ENCODE assay signal across 17 cellular contexts in the genomic region with DNA sequence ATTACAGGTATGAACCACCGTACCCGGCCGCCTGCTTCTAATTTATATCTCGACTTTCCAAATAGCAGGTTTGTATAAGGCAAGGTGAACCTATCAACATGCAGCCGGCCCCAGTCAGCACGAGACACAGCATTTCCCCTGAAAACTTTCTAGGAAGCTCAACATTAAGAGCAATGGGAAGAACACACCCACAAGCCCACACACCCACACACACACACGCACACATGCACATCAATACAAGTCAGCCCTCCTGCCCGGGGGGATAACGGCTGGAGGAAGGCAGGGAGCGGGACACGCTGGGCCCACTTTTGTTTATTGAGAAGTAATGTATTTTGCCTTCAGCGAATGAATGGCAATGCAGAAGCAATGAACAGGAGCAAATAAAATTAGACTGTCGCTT.
"Had no signal": no experiment of that assay in that cellular context is flagged by ENCODE, and none has a peak within 500 bp of the region (broad histone marks: within the 10 kb centered on the region; RNA-seq: fewer than 3 reads in every experiment).

No MANE protein-coding gene starts in this region.

- DNase-seq: activated CD4-positive, alpha-beta T cell treated with anti-CD3 and anti-CD28 coated beads for 1 hour; activated naive CD4-positive, alpha-beta T cell treated with anti-CD3 and anti-CD28 coated beads, Interleukin-2, amount 50 U/mL, for 16 hours; activated naive CD8-positive, alpha-beta T cell treated with anti-CD3 and anti-CD28 coated beads, Interleukin-2, amount 50 U/mL, for 24 hours; activated T-cell treated with anti-CD3 and anti-CD28 coated beads, Interleukin-2, amount 50 U/mL, for 48 hours; cortex of kidney; endodermal cell; heart left ventricle; left cardiac atrium; nucleus accumbens; stimulated activated CD4-positive, alpha-beta T cell treated with anti-CD3 and anti-CD28 coated beads, Interleukin-4, amount 100 ng/mL, for 24 hours; stimulated activated naive CD4-positive, alpha-beta T cell treated with Interleukin-2 at 50 U/mL for 16 hours; T-cell; thyroid gland had no signal

- H3K27me3 ChIP-seq: heart left ventricle, thyroid gland had no signal

- H3K4me1 ChIP-seq: heart left ventricle, thyroid gland had no signal

- ATAC-seq: activated naive CD8-positive, alpha-beta T cell treated with anti-CD3 and anti-CD28 coated beads, Interleukin-2, amount 50 U/mL, for 24 hours; left cardiac atrium; T-cell had no signal

- H3K9me3 Mint-ChIP-seq: activated naive CD8-positive, alpha-beta T cell treated with anti-CD3 and anti-CD28 coated beads, Interleukin-2, amount 50 U/mL, for 24 hours; endodermal cell; memory B cell; T-cell; T-helper 2 cell treated with Interferon-gamma antibody and Interleukin-4, amounts not matched to agents 5 μg/mL and 100 μg/mL, for 36 hours had no signal

- H3K4me3 ChIP-seq: heart left ventricle, thyroid gland had no signal

- H3K27ac Mint-ChIP-seq: activated naive CD8-positive, alpha-beta T cell treated with anti-CD3 and anti-CD28 coated beads, Interleukin-2, amount 50 U/mL, for 24 hours; endodermal cell; memory B cell; nephron; T-cell; T-helper 2 cell treated with Interferon-gamma antibody and Interleukin-4, amounts not matched to agents 5 μg/mL and 100 μg/mL, for 36 hours had no signal

- H3K4me3 Mint-ChIP-seq: activated naive CD8-positive, alpha-beta T cell treated with anti-CD3 and anti-CD28 coated beads, Interleukin-2, amount 50 U/mL, for 24 hours; endodermal cell; memory B cell; nephron; T-cell; T-helper 2 cell treated with Interferon-gamma antibody and Interleukin-4, amounts not matched to agents 5 μg/mL and 100 μg/mL, for 36 hours had no signal

- H3K4me1 Mint-ChIP-seq: nephron had no signal

- H3K27ac ChIP-seq: epithelial cell of prostate, heart left ventricle, thyroid gland had no signal
